In the genomic region with DNA sequence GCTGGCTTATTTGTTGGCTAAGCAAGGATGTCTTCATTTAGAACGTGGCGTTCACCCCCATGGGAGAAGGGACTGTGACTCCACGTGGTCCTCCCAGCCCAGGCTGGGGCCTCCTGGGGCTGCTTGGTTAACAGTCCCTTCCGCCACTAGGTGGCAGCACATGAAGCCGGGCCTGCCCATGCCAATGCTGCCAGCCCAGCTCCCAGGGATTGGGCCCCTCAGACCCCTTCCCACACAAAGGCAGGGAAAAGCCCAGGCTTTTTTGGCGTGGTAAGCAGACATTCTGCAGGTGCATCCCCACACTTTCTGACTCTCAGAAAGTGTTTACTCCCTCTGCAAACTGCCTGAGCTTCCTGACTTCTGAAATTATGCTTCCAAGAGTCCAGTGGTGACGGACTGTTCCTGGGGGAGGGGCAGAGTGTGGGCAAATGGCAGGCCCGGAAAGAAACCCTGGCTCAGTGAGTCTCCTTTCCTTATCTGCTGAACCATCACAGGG, we compare ENCODE assay signal across 9 cellular contexts. TPM values are rescaled to one million over a fixed set of nuclear protein-coding genes. Genes with fewer than 3 reads are reported as not detected.
A peak's percentile ranks its signal among the peaks of the same experiment; 100 is the strongest.
DNase-seq lines count a peak whose midpoint lies in the region; ATAC-seq, FAIRE-seq and TF ChIP-seq lines count a peak whose summit lies in the region.
"Had no signal": no experiment of that assay in that cellular context is flagged by ENCODE, and none has a peak within 500 bp of the region (broad histone marks: within the 10 kb centered on the region; RNA-seq: fewer than 3 reads in every experiment).

No MANE protein-coding gene starts in this region.

- H3K9ac ChIP-seq in keratinocyte (ENCODE audit: control insufficient read depth, extremely low read depth, insufficient read depth, low read length): no peak overlapping the region

- H3K4me3 ChIP-seq in breast epithelium (no peak overlapping the region), keratinocyte (ENCODE audit: control insufficient read depth in 2 of 3, extremely low read depth in 1 of 3, insufficient read depth in 2 of 3, low read depth in 1 of 3, low read length in 3 of 3) (no peak overlapping the region)

- DNase-seq in DMS 273 (lab: John Stamatoyannopoulos, UW; ENCODE audit: unreplicated experiment) (peak; percentile 88), DMS 273 treated with DMSO at 0.1 percent for 48 hours (lab: John Stamatoyannopoulos, UW) (no peak), NCI-H1092 (lab: John Stamatoyannopoulos, UW) (peak; percentile 57), WTC11 (ENCODE audit: low spot score) (peak; percentile 91), breast epithelium (ENCODE audit: low spot score in 2 of 2) (peak in 1 of 2 donors; percentile 81), keratinocyte (ENCODE audit: low read depth, low spot score) (no peak)
- peak; percentile 84 for DNase-seq in stimulated activated CD4-positive, alpha-beta T cell treated with anti-CD3 and anti-CD28 coated beads, Interleukin-1b, Interleukin-23, amount 100 ng/mL, for 48 hours

- H3K4me1 ChIP-seq in breast epithelium: peaks cover 15 to 20% of the 10 kb centered on the region in 2 donors
- peaks cover 35% of the 10 kb centered on the region for H3K4me1 ChIP-seq in keratinocyte (ENCODE audit: control insufficient read depth, extremely low read depth, insufficient read depth, low read length)

- H4K20me1 ChIP-seq in keratinocyte (ENCODE audit: control insufficient read depth, extremely low read depth, insufficient read depth, low read length): no peaks in the 10 kb centered on the region

- peaks cover 32% of the 10 kb centered on the region for H3K4me1 Mint-ChIP-seq in WTC11

- H3K79me2 ChIP-seq in keratinocyte (ENCODE audit: control insufficient read depth, insufficient read depth, low read length): no peaks in the 10 kb centered on the region

- no peak overlapping the region for H3K27ac ChIP-seq in breast epithelium
- H3K27ac ChIP-seq in keratinocyte (ENCODE audit: control insufficient read depth, insufficient read depth, low read length): no peak overlapping the region

- no peak for TF ChIP-seq POLR2A in breast epithelium (IDR thresholded peaks at IDR 0.05)

- H3K9me1 ChIP-seq in keratinocyte (ENCODE audit: control insufficient read depth, extremely low read depth, insufficient read depth, low read length): no peaks in the 10 kb centered on the region

- peaks cover 13% of the 10 kb centered on the region; the same call in 1 of the 2 replicates for H3K36me3 Mint-ChIP-seq in WTC11

- no peak overlapping the region for H3K27ac Mint-ChIP-seq in WTC11

- no peak overlapping the region for H3K4me2 ChIP-seq in keratinocyte (ENCODE audit: control insufficient read depth, extremely low read depth, insufficient read depth, low read depth, low read length)

- H3K9me3 ChIP-seq in breast epithelium (no peaks in the 10 kb centered on the region), keratinocyte (ENCODE audit: control insufficient read depth, low read depth, low read length) (no peaks in the 10 kb centered on the region)

- no peaks in the 10 kb centered on the region for H3K9me3 Mint-ChIP-seq in WTC11

- H3K27me3 ChIP-seq in breast epithelium (no peaks in the 10 kb centered on the region), keratinocyte (ENCODE audit: control insufficient read depth, extremely low read depth, insufficient read depth, low read length) (peaks cover 14% of the 10 kb centered on the region)

- intact Hi-C loops in breast epithelium (cut with DNase I; ENCODE audit: low total_unique reads): loop anchor here (10.0 kb wide), 1 partner anchor 116 kb away; a partner anchor contains a TSS

- dilution Hi-C loops in keratinocyte (cut with MboI; ENCODE audit: extremely low pct_ligation_motif_present, low sequenced_read_pairs): no loop called here

- no peak overlapping the region for H3K4me3 Mint-ChIP-seq in WTC11

- ATAC-seq in WTC11 (peak; percentile 43), GM21390 (IDR thresholded peaks at IDR 0.05; ENCODE audit: unreplicated experiment) (no peak)

- TF ChIP-seq CTCF in WTC11 (IDR thresholded peaks at IDR 0.05) (peak; percentile 88), breast epithelium (IDR thresholded peaks at IDR 0.05) (peak; percentile 73 to 82 (median 75)), keratinocyte (optimal IDR thresholded peaks at IDR 0.05 in 1 of 3, IDR thresholded peaks at IDR 0.05 in 1 of 3, conservative IDR thresholded peaks at IDR 0.05 in 1 of 3; ENCODE audit: extremely low read depth in 1 of 3, insufficient read depth in 2 of 3, low read length in 3 of 3) (peak; percentile 87 to 94 (median 89))

- no peaks in the 10 kb centered on the region; the same call in 1 of the 2 replicates for H3K27me3 Mint-ChIP-seq in WTC11 (ENCODE audit: low read depth)

- H3K36me3 ChIP-seq in breast epithelium (no peaks in the 10 kb centered on the region), keratinocyte (ENCODE audit: control insufficient read depth in 2 of 2, extremely low read depth in 1 of 2, insufficient read depth in 2 of 2, low read length in 2 of 2) (peaks cover 0 to 2% of the 10 kb centered on the region in 2 experiments)

- CTCF ChIA-PET in WTC11 (lab: Charles Lee): interaction anchor here (0.6 to 5.4 kb wide), 31 partner anchors 8 to 280 kb away, joined by 3 to 67 read pairs (median 5); no protein-coding TSS in a partner anchor

- POLR2A ChIA-PET in WTC11 (lab: Charles Lee): no interaction called here

- no peak overlapping the region for H2AFZ ChIP-seq in keratinocyte (ENCODE audit: control insufficient read depth, low read length)

- peak; percentile 82 for FAIRE-seq in keratinocyte (lab: Jason Lieb, UNC)
- FAIRE-seq: A204.1 had no signal

TF ChIP-seq in WTC11, 78 proteins besides CTCF, POLR2A, EP300 and RAD21:
- TF ChIP-seq ZNF138 (CRISPR knock-in tag; conservative IDR thresholded peaks at IDR 0.05) (0 out of 2 replicates have a peak, but pooled peaks have one; percentile 19), FOXJ3 (CRISPR knock-in tag; IDR thresholded peaks at IDR 0.05; ENCODE audit: borderline replicate concordance) (no peak), ZNF121 (CRISPR knock-in tag; IDR thresholded peaks at IDR 0.05) (no peak), SOX15 (CRISPR knock-in tag; IDR thresholded peaks at IDR 0.05) (no peak)
- TF ChIP-seq, protein P1, sequence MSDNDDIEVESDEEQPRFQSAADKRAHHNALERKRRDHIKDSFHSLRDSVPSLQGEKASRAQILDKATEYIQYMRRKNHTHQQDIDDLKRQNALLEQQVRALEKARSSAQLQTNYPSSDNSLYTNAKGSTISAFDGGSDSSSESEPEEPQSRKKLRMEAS (CRISPR knock-in tag; IDR thresholded peaks at IDR 0.05): peak; percentile 66
- TF ChIP-seq, protein P2, sequence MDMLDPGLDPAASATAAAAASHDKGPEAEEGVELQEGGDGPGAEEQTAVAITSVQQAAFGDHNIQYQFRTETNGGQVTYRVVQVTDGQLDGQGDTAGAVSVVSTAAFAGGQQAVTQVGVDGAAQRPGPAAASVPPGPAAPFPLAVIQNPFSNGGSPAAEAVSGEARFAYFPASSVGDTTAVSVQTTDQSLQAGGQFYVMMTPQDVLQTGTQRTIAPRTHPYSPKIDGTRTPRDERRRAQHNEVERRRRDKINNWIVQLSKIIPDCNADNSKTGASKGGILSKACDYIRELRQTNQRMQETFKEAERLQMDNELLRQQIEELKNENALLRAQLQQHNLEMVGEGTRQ (CRISPR knock-in tag; IDR thresholded peaks at IDR 0.05): peak; percentile 46; the same call in 1 of the 2 replicates

RNA-seq across cellular contexts. Expression of a gene that starts 3.1 kb away (rescaled TPM):
- 21.5 to 27.0 TPM (median 23.8 TPM) in 3 replicates for total RNA-seq in WTC11 (2021)
- total RNA-seq in breast epithelium: 10 to 100 TPM; 20.2 to 34.7 (median 25.9) TPM
- 4.1 to 9.5 TPM (median 4.4 TPM) in 3 replicates for polyA plus RNA-seq in keratinocyte
- polyA plus RNA-seq in keratinocyte (2011; ENCODE audit: low read depth): 1.2 TPM
- polyA plus RNA-seq in keratinocyte (2011; cell fraction: cytosol; rRNA removed): 3.5 and 7.1 TPM in 2 replicates
- 11.4 and 16.0 TPM in 2 replicates for polyA plus RNA-seq in keratinocyte (2011; cell fraction: nucleus; rRNA removed)
- polyA plus RNA-seq in keratinocyte (2012; ENCODE audit: low replicate concordance): 5.7 and 17.2 TPM in 2 replicates
- polyA minus RNA-seq in keratinocyte: 12.7 to 38.8 TPM (median 15.1 TPM) in 3 replicates
- polyA minus RNA-seq in keratinocyte (2011; cell fraction: cytosol; rRNA and poly(A)+ RNA removed): 45.8 TPM
- 25.0 and 27.4 TPM in 2 replicates for polyA minus RNA-seq in keratinocyte (2011; cell fraction: nucleus; rRNA and poly(A)+ RNA removed)

RNA-seq across cellular contexts. Expression of a gene that starts 25.1 kb away (rescaled TPM):
- 10.4 to 11.2 TPM (median 10.6 TPM) in 3 replicates for total RNA-seq in WTC11 (2021)
- 1 to 10 TPM; 3.7 to 4.6 (median 4.5) TPM for total RNA-seq in breast epithelium
- 0.03 to 0.14 TPM (median 0.09 TPM) in 3 replicates for polyA plus RNA-seq in keratinocyte
- not detected for polyA plus RNA-seq in keratinocyte (2011; ENCODE audit: low read depth)
- 0.05 and 0.14 TPM in 2 replicates for polyA plus RNA-seq in keratinocyte (2011; cell fraction: cytosol; rRNA removed)
- 0.42 and 0.67 TPM in 2 replicates for polyA plus RNA-seq in keratinocyte (2011; cell fraction: nucleus; rRNA removed)
- polyA plus RNA-seq in keratinocyte (2012; ENCODE audit: low replicate concordance): 0.08 and 0.09 TPM in 2 replicates
- polyA minus RNA-seq in keratinocyte: 0.07 to 0.13 TPM in 2 of 3 replicates, not detected in the other
- polyA minus RNA-seq in keratinocyte (2011; cell fraction: cytosol; rRNA and poly(A)+ RNA removed): 0.58 TPM
- polyA minus RNA-seq in keratinocyte (2011; cell fraction: nucleus; rRNA and poly(A)+ RNA removed): 0.21 and 0.85 TPM in 2 replicates

Comparison
In these comparisons a context has a peak if more than half of its experiments do, and no peak if none do; other contexts are left out.
1. DNase-seq: peak in DMS 273 (single experiment), NCI-H1092 (single experiment), WTC11 (single experiment) and stimulated activated CD4-positive, alpha-beta T cell treated with anti-CD3 and anti-CD28 coated beads, Interleukin-1b, Interleukin-23, amount 100 ng/mL, for 48 hours (single experiment); none in DMS 273 treated with DMSO at 0.1 percent for 48 hours (single experiment) and keratinocyte (single experiment).
2. Peak in every context shown above with its lines, with median percentiles within 50 percentile points of each other: CTCF ChIP-seq.